In genomic region chr22:39269095-39269827, GRCh38 we compare ENCODE assay signal across 3 cellular contexts.
TF ChIP-seq lines count a peak whose summit lies in the region.

No MANE protein-coding gene starts in this region.

TF ChIP-seq in A549, 52 proteins besides CTCF, POLR2A, EP300 and RAD21:
- TF ChIP-seq ZFP36 (IDR thresholded peaks at IDR 0.05; ENCODE audit: borderline replicate concordance, partially characterized antibody) (peak; percentile 68), CEBPB (IDR thresholded peaks at IDR 0.05) (no peak)

TF ChIP-seq in WTC11, 78 proteins besides CTCF, POLR2A, EP300 and RAD21:
- TF ChIP-seq ARID4B (CRISPR knock-in tag; IDR thresholded peaks at IDR 0.05; ENCODE audit: borderline replicate concordance) (no peak), ZBTB43 (CRISPR knock-in tag; IDR thresholded peaks at IDR 0.05) (no peak), ATF1 (CRISPR knock-in tag; IDR thresholded peaks at IDR 0.05) (no peak), CBFB (CRISPR knock-in tag; IDR thresholded peaks at IDR 0.05; ENCODE audit: low read depth) (no peak), TEAD4 (CRISPR knock-in tag; IDR thresholded peaks at IDR 0.05) (no peak), E2F5 (CRISPR knock-in tag; IDR thresholded peaks at IDR 0.05) (no peak)
TF ChIP-seq in WTC11: peak in this region for 0.

TF ChIP-seq in liver, 16 proteins besides CTCF, POLR2A, EP300 and RAD21 (continued from another document):
- no peak for TF ChIP-seq JUND (IDR thresholded peaks at IDR 0.05)
